ENCODE assay signal across 25 cellular contexts in genomic region chr12:105196090-105196489, GRCh38.
"Had no signal": no experiment of that assay in that cellular context is flagged by ENCODE, and none has a peak within 500 bp of the region (broad histone marks: within the 10 kb centered on the region; RNA-seq: fewer than 3 reads in every experiment).

No MANE protein-coding gene starts in this region.

- H3K27ac ChIP-seq: colonic mucosa, epithelial cell of prostate, esophagus squamous epithelium, gastrocnemius medialis, heart left ventricle, hepatocyte, left lung, lower lobe of right lung had no signal

- H3K9me3 ChIP-seq: colonic mucosa, esophagus squamous epithelium, gastrocnemius medialis, heart left ventricle, left lung, lower lobe of right lung had no signal

- ATAC-seq: effector memory CD8-positive, alpha-beta T cell; esophagus mucosa; gastrocnemius medialis; heart left ventricle; left cardiac atrium; left lung; left ventricle myocardium superior; lower lobe of right lung had no signal

- FAIRE-seq: endometrium, keratinocyte had no signal

- H3K4me1 Mint-ChIP-seq: endodermal cell had no signal

- H3K79me2 ChIP-seq: hepatocyte had no signal

- H3K27me3 ChIP-seq: colonic mucosa, esophagus squamous epithelium, gastrocnemius medialis, heart left ventricle, hepatocyte, left lung had no signal

- H3K27ac Mint-ChIP-seq: dendritic cell treated with granulocyte-macrophage colony-stimulating factor and Interleukin-4, amounts not matched to agents 40 ng/mL and 50 ng/mL, for 4 days; endodermal cell had no signal

- H3K4me1 ChIP-seq: colonic mucosa, esophagus squamous epithelium, gastrocnemius medialis, left lung, lower lobe of right lung had no signal

- H3K4me3 Mint-ChIP-seq: dendritic cell treated with granulocyte-macrophage colony-stimulating factor and Interleukin-4, amounts not matched to agents 40 ng/mL and 50 ng/mL, for 4 days; effector memory CD8-positive, alpha-beta T cell; endodermal cell; immature natural killer cell had no signal

- H3K4me3 ChIP-seq: colonic mucosa, esophagus squamous epithelium, gastrocnemius medialis, heart left ventricle, hepatocyte, left lung, lower lobe of right lung had no signal

- H3K4me2 ChIP-seq: hepatocyte had no signal

- H3K9me3 Mint-ChIP-seq: dendritic cell treated with granulocyte-macrophage colony-stimulating factor and Interleukin-4, amounts not matched to agents 40 ng/mL and 50 ng/mL, for 4 days; effector memory CD8-positive, alpha-beta T cell; endodermal cell; immature natural killer cell had no signal

- H3K27me3 Mint-ChIP-seq: dendritic cell treated with granulocyte-macrophage colony-stimulating factor and Interleukin-4, amounts not matched to agents 40 ng/mL and 50 ng/mL, for 4 days; effector memory CD8-positive, alpha-beta T cell had no signal

- H2AFZ ChIP-seq: hepatocyte had no signal

- DNase-seq: colonic mucosa; cortex of kidney; effector CD8-positive, alpha-beta T cell; effector memory CD8-positive, alpha-beta T cell; endodermal cell; erythroblast; esophagus squamous epithelium; foreskin fibroblast; foreskin melanocyte; gastrocnemius medialis; heart left ventricle; hypothalamus; immature natural killer cell; left cardiac atrium; left lung; left ventricle myocardium superior; lower lobe of right lung; mesendoderm; midbrain had no signal
